1 cellular context compared by ENCODE assay signal in the genomic region with DNA sequence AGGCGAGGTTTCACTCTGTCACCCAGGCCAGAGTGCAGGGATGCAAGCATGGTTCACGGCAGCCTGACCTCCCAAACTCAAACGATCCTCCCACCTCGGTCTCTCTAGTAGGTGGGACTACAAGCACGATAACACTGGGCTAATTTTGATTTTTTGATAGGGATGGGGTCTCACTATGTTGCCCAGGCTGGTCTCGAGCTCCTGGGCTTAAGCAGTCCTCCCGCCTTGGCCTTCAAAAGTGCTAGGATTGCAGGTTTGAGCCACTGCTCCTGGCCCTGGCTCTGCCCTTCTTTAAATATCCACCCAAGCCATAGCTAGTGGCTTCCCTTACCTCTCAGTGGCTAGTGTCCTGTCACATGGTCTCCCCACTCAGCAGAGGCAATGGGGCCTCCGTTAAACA.
TF ChIP-seq lines count a peak whose summit lies in the region.

No MANE protein-coding gene starts in this region.

TF ChIP-seq in WTC11, 78 proteins besides CTCF, POLR2A, EP300 and RAD21:
- peak; percentile 94 for TF ChIP-seq ZNF121 (CRISPR knock-in tag; IDR thresholded peaks at IDR 0.05)
- TF ChIP-seq RORB (CRISPR knock-in tag; IDR thresholded peaks at IDR 0.05), result no peak
